Comparison of ENCODE assay signal across 1 cellular context in genomic region chr19:35783469-35784400, GRCh38.
TF ChIP-seq lines count a peak whose summit lies in the region.

No MANE protein-coding gene starts in this region.

TF ChIP-seq in GM23338, 12 proteins besides CTCF, POLR2A, EP300 and RAD21 (continued from another document):
- TF ChIP-seq ZNF462 (CRISPR knock-in tag; IDR thresholded peaks at IDR 0.05) (no peak), ETS1 (IDR thresholded peaks at IDR 0.05) (no peak), ZNF114 (CRISPR knock-in tag; IDR thresholded peaks at IDR 0.05) (no peak), CREB1 (CRISPR knock-in tag; IDR thresholded peaks at IDR 0.05; ENCODE audit: low read depth) (no peak), STAT1 (IDR thresholded peaks at IDR 0.05; ENCODE audit: unreplicated experiment) (no peak), EZH2phosphoT487 (IDR thresholded peaks at IDR 0.05; ENCODE audit: unreplicated experiment) (no peak)
